8 cellular contexts compared by ENCODE assay signal in genomic region chr18:47100214-47100831, GRCh38. TPM values are rescaled to one million over a fixed set of nuclear protein-coding genes. Genes with fewer than 3 reads are reported as not detected.
DNase-seq lines count a peak whose midpoint lies in the region; ATAC-seq, FAIRE-seq and TF ChIP-seq lines count a peak whose summit lies in the region.

No MANE protein-coding gene starts in this region.

- no peak overlapping the region for H3K27ac ChIP-seq in GM23248
- no peak overlapping the region for H3K27ac ChIP-seq in endothelial cell of umbilical vein (ENCODE audit: insufficient read depth, low read depth, low read length)

- H3K9me3 ChIP-seq in GM23248 (ENCODE audit: low read depth) (no peaks in the 10 kb centered on the region), endothelial cell of umbilical vein (replicated peaks; ENCODE audit: control insufficient read depth, insufficient read depth, low read length) (no peaks in the 10 kb centered on the region), mucosa of descending colon (no peaks in the 10 kb centered on the region)

- H3K27me3 ChIP-seq in GM23248 (replicated peaks; ENCODE audit: insufficient read depth) (no peaks in the 10 kb centered on the region), endothelial cell of umbilical vein (ENCODE audit: control insufficient read depth in 2 of 2, insufficient read depth in 2 of 2, low read length in 2 of 2) (no peaks in the 10 kb centered on the region)

- H3K79me2 ChIP-seq in GM23248 (ENCODE audit: insufficient read depth): no peaks in the 10 kb centered on the region
- H3K79me2 ChIP-seq in endothelial cell of umbilical vein (ENCODE audit: control insufficient read depth, insufficient read depth, low read length): no peaks in the 10 kb centered on the region

- ATAC-seq in mucosa of descending colon (peak; percentile 63), HG03025 (IDR thresholded peaks at IDR 0.05; ENCODE audit: low FRiP score, unreplicated experiment) (no peak)

- H3K4me1 ChIP-seq in GM23248 (ENCODE audit: insufficient read depth) (no peaks in the 10 kb centered on the region), endothelial cell of umbilical vein (ENCODE audit: control insufficient read depth, extremely low read depth, insufficient read depth, low read length) (no peaks in the 10 kb centered on the region), mucosa of descending colon (ENCODE audit: low read depth) (no peaks in the 10 kb centered on the region)

- H4K20me1 ChIP-seq in GM23248 (ENCODE audit: insufficient read depth) (no peaks in the 10 kb centered on the region), endothelial cell of umbilical vein (replicated peaks; ENCODE audit: control insufficient read depth, extremely low read depth, insufficient read depth, low read length) (no peaks in the 10 kb centered on the region)

- intact Hi-C loops in endothelial cell of umbilical vein (cut with micrococcal nuclease): loop anchor here (1.0 kb wide), 3 partner anchors 50 to 649 kb away; partner anchors contain the start of gene HDHD2
- intact Hi-C loops in mucosa of descending colon (cut with DNase I, micrococcal nuclease): loop anchor here in 1 of 2 donors (10.0 kb wide), 1 partner anchor 94 kb away; no protein-coding TSS in a partner anchor

- dilution Hi-C loops in endothelial cell of umbilical vein (cut with MboI; ENCODE audit: extremely low pct_ligation_motif_present, low sequenced_read_pairs): no loop called here

- in situ Hi-C loops in GM23248 (cut with MboI): no loop called here

- H2AFZ ChIP-seq in GM23248 (no peak overlapping the region), endothelial cell of umbilical vein (ENCODE audit: low read depth, low read length) (no peak overlapping the region)

- no peak for TF ChIP-seq POLR2A in endothelial cell of umbilical vein (IDR thresholded peaks at IDR 0.05; ENCODE audit: low read depth, low read length)

- H3K4me2 ChIP-seq in GM23248 (ENCODE audit: unreplicated experiment): no peak overlapping the region
- no peak overlapping the region for H3K4me2 ChIP-seq in endothelial cell of umbilical vein (ENCODE audit: insufficient read depth, low read length)

- H3F3A ChIP-seq in GM23248 (ENCODE audit: insufficient read depth): no peaks in the 10 kb centered on the region

- no peaks in the 10 kb centered on the region for H3K9me2 ChIP-seq in GM23248 (ENCODE audit: insufficient read depth)

- H3K36me3 ChIP-seq in GM23248 (ENCODE audit: low read depth) (no peaks in the 10 kb centered on the region; the same call in 1 of the 2 replicates), endothelial cell of umbilical vein (ENCODE audit: control insufficient read depth in 2 of 2, extremely low read depth in 1 of 2, insufficient read depth in 2 of 2, low read length in 2 of 2) (no peaks in the 10 kb centered on the region), mucosa of descending colon (ENCODE audit: low read depth) (no peaks in the 10 kb centered on the region)

- FAIRE-seq in endothelial cell of umbilical vein (lab: Jason Lieb, UNC): peak; percentile 75

- H3K4me3 ChIP-seq in GM23248: no peak overlapping the region
- H3K4me3 ChIP-seq in endothelial cell of umbilical vein (replicated peaks in 1 of 3; ENCODE audit: insufficient read depth in 1 of 3, low read depth in 1 of 3, low read length in 3 of 3): no peak overlapping the region
- H3K4me3 ChIP-seq in mucosa of descending colon: no peak overlapping the region

- POLR2A ChIA-PET in endothelial cell of umbilical vein (lab: Charles Lee): no interaction called here

- TF ChIP-seq CTCF in endothelial cell of umbilical vein (IDR thresholded peaks at IDR 0.05; ENCODE audit: extremely low read depth in 1 of 2, insufficient read depth in 1 of 2, low read depth in 1 of 2, low read length in 2 of 2) (peak; percentile 70 to 78), mucosa of descending colon (IDR thresholded peaks at IDR 0.05) (peak; percentile 33)

- WGBS in GM23248 (ENCODE audit: low coverage in 1 of 2, low lambda C conversion rate in 2 of 2, missing lambda C conversion rate in 2 of 2), 2 experiments: 24 to 25% methylated on average over 12 of the region's 12 CpGs

- DNase-seq in Ammon's horn (ENCODE audit: low spot score) (peak; percentile 60), GM23248 (peak; percentile 71), NCI-H526 treated with DMSO at 0.1 percent for 48 hours (lab: John Stamatoyannopoulos, UW) (peak; percentile 17), endothelial cell of umbilical vein (ENCODE audit: low read depth, low spot score) (peak; percentile 56), mucosa of descending colon (peak in 2 of 3 donors; percentile 49 to 75)
- peak in 2 of 3 experiments; percentile 22 to 24 for DNase-seq in activated CD8-positive, alpha-beta memory T cell treated with anti-CD3 and anti-CD28 coated beads for 48 hours (ENCODE audit: low read depth in 2 of 3, low spot score in 2 of 3)
- DNase-seq in stimulated activated CD8-positive, alpha-beta memory T cell treated with anti-CD3 and anti-CD28 coated beads, Interleukin-7, amount 100 ng/mL, for 24 hours (ENCODE audit: low read depth): peak; percentile 28

- no TSS peak for BruUV-seq in endothelial cell of umbilical vein (replicated peaks; lab: Mats Ljungman, UMichigan)

- H3K9me1 ChIP-seq in endothelial cell of umbilical vein (replicated peaks; ENCODE audit: control insufficient read depth, extremely low read depth, insufficient read depth, low read length): no peaks in the 10 kb centered on the region

- CTCF ChIA-PET in endothelial cell of umbilical vein (lab: Charles Lee): interaction anchor here (1.3 to 3.4 kb wide), 4 partner anchors 9 to 103 kb away, joined by 3 to 156 read pairs (median 4); no protein-coding TSS in a partner anchor

- H3K9ac ChIP-seq in GM23248 (no peak overlapping the region), endothelial cell of umbilical vein (replicated peaks; ENCODE audit: extremely low read depth, insufficient read depth, low read length) (no peak overlapping the region)

TF ChIP-seq in endothelial cell of umbilical vein, 7 proteins besides CTCF, POLR2A, EP300 and RAD21:
- TF ChIP-seq FOS (IDR thresholded peaks at IDR 0.05; ENCODE audit: borderline replicate concordance, insufficient read depth, low read length) (no peak), MYC (IDR thresholded peaks at IDR 0.05; ENCODE audit: low read depth, low read length) (no peak), EZH2 (IDR thresholded peaks at IDR 0.05; ENCODE audit: borderline replicate concordance, low read depth, low read length, severe bottlenecking) (no peak), JUN (IDR thresholded peaks at IDR 0.05; ENCODE audit: borderline replicate concordance, insufficient read depth, insufficient read length, low read depth) (no peak), POLR2AphosphoS5 (IDR thresholded peaks at IDR 0.05; ENCODE audit: insufficient read depth, low read depth, low read length) (no peak), MAX (IDR thresholded peaks at IDR 0.05; ENCODE audit: insufficient read depth, insufficient read length) (no peak), GATA2 (IDR thresholded peaks at IDR 0.05; ENCODE audit: insufficient read depth, insufficient read length, low read depth, low read length) (no peak)
TF ChIP-seq in endothelial cell of umbilical vein: peak in this region for 0.

RNA-seq across cellular contexts. Expression of gene HDHD2, which starts 50.0 kb away (rescaled TPM):
- total RNA-seq in GM23248 (2014; rRNA removed; shearing (Covaris generic)): 11.6 and 14.2 TPM in 2 replicates
- polyA plus RNA-seq in GM23248 (2016; fragmentation: Nextera tagmentation; extraction: Ambion mirVana): 23.6 and 25.4 TPM in 2 replicates
- total RNA-seq in endothelial cell of umbilical vein: 13.7 and 18.7 TPM in 2 replicates
- polyA plus RNA-seq in endothelial cell of umbilical vein: 1.5 and 3.5 TPM in 2 replicates
- 5.0 and 6.7 TPM in 2 replicates for polyA plus RNA-seq in endothelial cell of umbilical vein (2011; cell fraction: cytosol; rRNA removed)
- 7.2 and 9.9 TPM in 2 replicates for polyA plus RNA-seq in endothelial cell of umbilical vein (2011; cell fraction: nucleus; rRNA removed)
- polyA plus RNA-seq in endothelial cell of umbilical vein (2012): 10.5 and 14.7 TPM in 2 replicates
- polyA minus RNA-seq in endothelial cell of umbilical vein: 14.2 and 14.9 TPM in 2 replicates
- 10.2 TPM for polyA minus RNA-seq in endothelial cell of umbilical vein (2011; cell fraction: cytosol; rRNA and poly(A)+ RNA removed)
- polyA minus RNA-seq in endothelial cell of umbilical vein (2011; cell fraction: nucleus; rRNA and poly(A)+ RNA removed): 6.0 and 12.9 TPM in 2 replicates
- 10 to 100 TPM; 33.8 to 45.7 (median 37.1) TPM for total RNA-seq in mucosa of descending colon

Comparison
In these comparisons a context has a peak if more than half of its experiments do, and no peak if none do; other contexts are left out.
1. DNase-seq: peak in every context shown above with its lines; median percentile 71 in GM23248; 62 in mucosa of descending colon; 60 in Ammon's horn; 56 in endothelial cell of umbilical vein; 28 in stimulated activated CD8-positive, alpha-beta memory T cell treated with anti-CD3 and anti-CD28 coated beads, Interleukin-7, amount 100 ng/mL, for 24 hours; 23 in activated CD8-positive, alpha-beta memory T cell treated with anti-CD3 and anti-CD28 coated beads for 48 hours; 17 in NCI-H526 treated with DMSO at 0.1 percent for 48 hours.